In the genomic region with DNA sequence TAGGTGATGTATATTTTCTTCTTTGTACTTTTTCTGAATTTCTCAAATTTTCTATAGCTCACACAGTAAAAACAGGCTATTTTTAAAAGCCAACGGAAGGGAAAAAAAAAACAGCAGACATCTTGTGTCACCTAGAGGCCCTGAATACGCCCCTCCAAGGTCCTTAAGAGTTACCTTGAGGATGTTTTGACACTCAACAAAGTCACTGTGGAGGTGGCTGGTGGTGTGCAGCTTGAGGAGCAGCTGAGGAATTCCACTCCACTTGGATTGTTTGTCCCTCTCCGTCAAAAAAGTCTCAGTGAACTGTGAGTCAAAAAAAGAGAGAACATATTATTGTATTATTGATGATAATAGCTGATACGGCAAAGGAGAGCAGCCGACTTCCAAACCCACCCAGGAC, we compare ENCODE assay signal across 28 cellular contexts.
"Had no signal": no experiment of that assay in that cellular context is flagged by ENCODE, and none has a peak within 500 bp of the region (broad histone marks: within the 10 kb centered on the region; RNA-seq: fewer than 3 reads in every experiment).

No MANE protein-coding gene starts in this region.

- H3K27me3 Mint-ChIP-seq: activated CD4-positive, alpha-beta memory T cell treated with anti-CD3 and anti-CD28 coated beads for 36 hours; activated CD4-positive, alpha-beta T cell treated with anti-CD3 and anti-CD28 coated beads, Interleukin-2, amount 10 ng/mL, durations not matched to agents 7 days and 5 days; activated naive CD8-positive, alpha-beta T cell treated with anti-CD3 and anti-CD28 coated beads, Interleukin-2, amount 50 U/mL, for 24 hours; T-cell had no signal

- H3K27ac ChIP-seq: ascending aorta, body of pancreas, KMS-11, SK-N-MC, VCaP had no signal

- H3K9me3 ChIP-seq: ascending aorta, body of pancreas had no signal

- H3K27me3 ChIP-seq: ascending aorta, body of pancreas, MG63 had no signal

- H3K4me3 ChIP-seq: ascending aorta, body of pancreas, MG63, SK-N-MC had no signal

- H3K4me3 Mint-ChIP-seq: activated CD4-positive, alpha-beta memory T cell treated with anti-CD3 and anti-CD28 coated beads for 36 hours; activated CD4-positive, alpha-beta T cell treated with anti-CD3 and anti-CD28 coated beads, Interleukin-2, amount 10 ng/mL, durations not matched to agents 7 days and 5 days; activated naive CD8-positive, alpha-beta T cell treated with anti-CD3 and anti-CD28 coated beads, Interleukin-2, amount 50 U/mL, for 24 hours; T-cell had no signal

- H3K9ac ChIP-seq: KMS-11 had no signal

- H3K4me2 ChIP-seq: KMS-11 had no signal

- ATAC-seq: activated naive CD4-positive, alpha-beta T cell treated with anti-CD3 and anti-CD28 coated beads, Interleukin-2, amount 50 U/mL, for 72 hours; activated naive CD8-positive, alpha-beta T cell treated with anti-CD3 and anti-CD28 coated beads, Interleukin-2, amount 50 U/mL, for 24 hours; body of pancreas; Panc1; Right ventricle myocardium inferior; T-cell had no signal

- H3K27ac Mint-ChIP-seq: activated CD4-positive, alpha-beta memory T cell treated with anti-CD3 and anti-CD28 coated beads for 36 hours; activated naive CD8-positive, alpha-beta T cell treated with anti-CD3 and anti-CD28 coated beads, Interleukin-2, amount 50 U/mL, for 24 hours; activated T-helper 2 cell treated with anti-CD3 and anti-CD28 coated beads, Interferon-gamma antibody, Interleukin-2, Interleukin-4, amounts not matched to agents 10 μg/mL and 5 μg/mL and 100 μg/mL, durations not matched to agents 14 hours and 24 hours and 36 hours had no signal

- DNase-seq: activated CD4-positive, alpha-beta memory T cell treated with anti-CD3 and anti-CD28 coated beads for 36 hours; activated CD4-positive, alpha-beta T cell treated with anti-CD3 and anti-CD28 coated beads, Interleukin-2, amount 10 ng/mL, durations not matched to agents 7 days and 5 days; activated CD4-positive, CD25-positive, alpha-beta regulatory T cell; activated CD8-positive, alpha-beta memory T cell treated with anti-CD3 and anti-CD28 coated beads for 24 hours; activated naive CD8-positive, alpha-beta T cell treated with anti-CD3 and anti-CD28 coated beads, Interleukin-2, amount 50 U/mL, for 24 hours; activated T-cell treated with anti-CD3 and anti-CD28 coated beads, Interleukin-2, amount 50 U/mL, for 48 hours; amniotic stem cell; body of pancreas; MG63; MV-4-11; NCI-H1092 treated with DMSO at 0.1 percent for 48 hours; NCI-H1436; NCI-H1694 treated with DMSO at 0.1 percent for 48 hours; NCI-H2081; NCI-H510A treated with DMSO at 0.1 percent for 48 hours; NCI-H69; NK-92 treated with Interleukin-12 subunit alpha and Interleukin-12 subunit beta, amount 100 ng/mL, for 24 hours; OCI-M1; RPMI8226; T-cell had no signal

- H3K9me3 Mint-ChIP-seq: activated naive CD8-positive, alpha-beta T cell treated with anti-CD3 and anti-CD28 coated beads, Interleukin-2, amount 50 U/mL, for 24 hours; T-cell had no signal
